In genomic region chr2:230737791-230738226, GRCh38 we compare ENCODE assay signal across 9 cellular contexts. TPM values are rescaled to one million over a fixed set of nuclear protein-coding genes. Genes with fewer than 3 reads are reported as not detected.
DNase-seq lines count a peak whose midpoint lies in the region; ATAC-seq, FAIRE-seq and TF ChIP-seq lines count a peak whose summit lies in the region.
"Had no signal": no experiment of that assay in that cellular context is flagged by ENCODE, and none has a peak within 500 bp of the region (broad histone marks: within the 10 kb centered on the region; RNA-seq: fewer than 3 reads in every experiment).

No MANE protein-coding gene starts in this region.

- H3K9me3 ChIP-seq in SK-N-SH = no peaks in the 10 kb centered on the region
- H3K9me3 ChIP-seq in psoas muscle = no peaks in the 10 kb centered on the region
- H3K9me3 ChIP-seq: heart right ventricle had no signal

- CTCF ChIA-PET in SK-N-SH (lab: Yijun Ruan, JAX) = interaction anchor here (1.3 kb wide), 1 partner anchor 86 kb away, joined by 3 read pairs; no protein-coding TSS in a partner anchor

- no peaks in the 10 kb centered on the region for H3K9me2 ChIP-seq in SK-N-SH

- intact Hi-C loops in left ventricle myocardium superior (cut with micrococcal nuclease) (no loop called here), psoas muscle (cut with DNase I) (no loop called here)

- H3K36me3 ChIP-seq in SK-N-SH (replicated peaks in 1 of 2; ENCODE audit: control insufficient read depth in 1 of 2, insufficient read depth in 2 of 2, low read length in 1 of 2) (peaks cover 5 to 8% of the 10 kb centered on the region in 2 experiments), psoas muscle (ENCODE audit: insufficient read depth in 1 of 2, low read depth in 1 of 2) (no peaks in the 10 kb centered on the region)

- no peak overlapping the region for H2AFZ ChIP-seq in SK-N-SH (ENCODE audit: low read depth)

- TF ChIP-seq POLR2A in H54 (IDR thresholded peaks at IDR 0.05; ENCODE audit: low read depth, low read length) = no peak

- 94% methylated on average over 6 of the region's 6 CpGs for WGBS in SK-N-SH (ENCODE audit: low lambda C conversion rate)
- 56 to 68% (median 57%) methylated on average over 6 of the region's 6 CpGs for WGBS in psoas muscle, 3 donors

- H4K20me1 ChIP-seq in SK-N-SH (ENCODE audit: insufficient read depth) = peaks cover 35% of the 10 kb centered on the region

- H3K4me1 ChIP-seq in SK-N-SH (ENCODE audit: control insufficient read depth in 1 of 2, insufficient read depth in 2 of 2, low read depth in 1 of 2, low read length in 1 of 2) (peaks cover 2 to 5% of the 10 kb centered on the region in 2 experiments; a peak in 3 of 4 replicates), psoas muscle (peaks cover 70% of the 10 kb centered on the region)

- DNase-seq in H54 (ENCODE audit: insufficient read length, low spot score) = no peak
- DNase-seq in SK-N-SH = no peak
- DNase-seq in left ventricle myocardium superior = no peak
- no peak for DNase-seq in psoas muscle
- DNase-seq in activated gamma-delta T cell treated with Interleukin-2 at 50 U/mL for 16 hours = no peak
- no peak for DNase-seq in NCI-H1092 treated with DMSO at 0.1 percent for 48 hours (lab: John Stamatoyannopoulos, UW)
- DNase-seq in NCI-H1417 (lab: John Stamatoyannopoulos, UW) = no peak
- DNase-seq in NCI-H146 treated with DMSO at 0.1 percent for 48 hours (lab: John Stamatoyannopoulos, UW; ENCODE audit: unreplicated experiment) = no peak
- DNase-seq: heart right ventricle had no signal

- peak; percentile 26 for ATAC-seq in left ventricle myocardium superior
- peak in 2 of 4 donors; percentile 18 to 25 for ATAC-seq in psoas muscle

- H3K27ac ChIP-seq in SK-N-SH (ENCODE audit: low read depth in 2 of 2, low read length in 1 of 2) (no peak overlapping the region; a peak in 2 of 4 replicates), psoas muscle (peak overlapping the region; percentile 14)

- TF ChIP-seq CTCF in SK-N-SH (IDR thresholded peaks at IDR 0.05) (no peak), psoas muscle (IDR thresholded peaks at IDR 0.05) (no peak)

- H3K4me3 ChIP-seq in SK-N-SH (ENCODE audit: low read depth in 2 of 2, low read length in 1 of 2) (no peak overlapping the region), psoas muscle (no peak overlapping the region)
- H3K4me3 ChIP-seq: heart right ventricle had no signal

- H3K79me2 ChIP-seq in SK-N-SH (ENCODE audit: insufficient read depth) = peaks cover 92% of the 10 kb centered on the region

- H3F3A ChIP-seq in SK-N-SH (replicated peaks; ENCODE audit: insufficient read depth) = peaks cover 2% of the 10 kb centered on the region

- 0 out of 2 replicates have a peak overlapping the region, but pooled peaks have one; percentile 6 for H3K4me2 ChIP-seq in SK-N-SH

- H3K27me3 ChIP-seq in SK-N-SH (ENCODE audit: insufficient read depth) = no peaks in the 10 kb centered on the region
- no peaks in the 10 kb centered on the region for H3K27me3 ChIP-seq in psoas muscle (ENCODE audit: insufficient read depth in 3 of 3, low read length in 2 of 3)
- H3K27me3 ChIP-seq: heart right ventricle had no signal

- H3K9ac ChIP-seq in SK-N-SH = no peak overlapping the region

- POLR2A ChIA-PET in SK-N-SH (lab: Yijun Ruan, JAX) = no interaction called here

- peak; percentile 6 for FAIRE-seq in H54 (lab: Jason Lieb, UNC)

- TF ChIP-seq RAD21 in SK-N-SH (IDR thresholded peaks at IDR 0.05; ENCODE audit: low read length) = no peak

- no peak for TF ChIP-seq EP300 in SK-N-SH (IDR thresholded peaks at IDR 0.05; ENCODE audit: borderline replicate concordance in 1 of 2, low read depth in 1 of 2, low read length in 1 of 2)

TF ChIP-seq in SK-N-SH, 30 proteins besides CTCF, POLR2A, EP300 and RAD21 (continues in another document):
- TF ChIP-seq YY1 (IDR thresholded peaks at IDR 0.05; ENCODE audit: low read depth) (no peak), SIN3A (IDR thresholded peaks at IDR 0.05; ENCODE audit: borderline replicate concordance, low read depth, low read length) (no peak), EZH2phosphoT487 (IDR thresholded peaks at IDR 0.05; ENCODE audit: borderline replicate concordance, low read depth) (no peak), NFIC (IDR thresholded peaks at IDR 0.05; ENCODE audit: borderline replicate concordance) (no peak), ELF1 (IDR thresholded peaks at IDR 0.05) (no peak), GATA2 (CRISPR knock-in tag; IDR thresholded peaks at IDR 0.05) (no peak), MXI1 (IDR thresholded peaks at IDR 0.05; ENCODE audit: low read depth, low read length) (no peak), USF2 (IDR thresholded peaks at IDR 0.05; ENCODE audit: borderline replicate concordance, low read depth, low read length) (no peak), NRF1 (IDR thresholded peaks at IDR 0.05; ENCODE audit: low read depth, low read length) (no peak), FOSL2 (IDR thresholded peaks at IDR 0.05; ENCODE audit: borderline replicate concordance, low read depth) (no peak), FOXJ3 (CRISPR knock-in tag; IDR thresholded peaks at IDR 0.05) (no peak), RXRA (IDR thresholded peaks at IDR 0.05; ENCODE audit: borderline replicate concordance, low read depth) (no peak), IRF3 (IDR thresholded peaks at IDR 0.05; ENCODE audit: low read depth, low read length) (no peak)
- TF ChIP-seq, protein P1, sequence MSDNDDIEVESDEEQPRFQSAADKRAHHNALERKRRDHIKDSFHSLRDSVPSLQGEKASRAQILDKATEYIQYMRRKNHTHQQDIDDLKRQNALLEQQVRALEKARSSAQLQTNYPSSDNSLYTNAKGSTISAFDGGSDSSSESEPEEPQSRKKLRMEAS (IDR thresholded peaks at IDR 0.05; ENCODE audit: low read depth) = no peak
- TF ChIP-seq, protein P2, sequence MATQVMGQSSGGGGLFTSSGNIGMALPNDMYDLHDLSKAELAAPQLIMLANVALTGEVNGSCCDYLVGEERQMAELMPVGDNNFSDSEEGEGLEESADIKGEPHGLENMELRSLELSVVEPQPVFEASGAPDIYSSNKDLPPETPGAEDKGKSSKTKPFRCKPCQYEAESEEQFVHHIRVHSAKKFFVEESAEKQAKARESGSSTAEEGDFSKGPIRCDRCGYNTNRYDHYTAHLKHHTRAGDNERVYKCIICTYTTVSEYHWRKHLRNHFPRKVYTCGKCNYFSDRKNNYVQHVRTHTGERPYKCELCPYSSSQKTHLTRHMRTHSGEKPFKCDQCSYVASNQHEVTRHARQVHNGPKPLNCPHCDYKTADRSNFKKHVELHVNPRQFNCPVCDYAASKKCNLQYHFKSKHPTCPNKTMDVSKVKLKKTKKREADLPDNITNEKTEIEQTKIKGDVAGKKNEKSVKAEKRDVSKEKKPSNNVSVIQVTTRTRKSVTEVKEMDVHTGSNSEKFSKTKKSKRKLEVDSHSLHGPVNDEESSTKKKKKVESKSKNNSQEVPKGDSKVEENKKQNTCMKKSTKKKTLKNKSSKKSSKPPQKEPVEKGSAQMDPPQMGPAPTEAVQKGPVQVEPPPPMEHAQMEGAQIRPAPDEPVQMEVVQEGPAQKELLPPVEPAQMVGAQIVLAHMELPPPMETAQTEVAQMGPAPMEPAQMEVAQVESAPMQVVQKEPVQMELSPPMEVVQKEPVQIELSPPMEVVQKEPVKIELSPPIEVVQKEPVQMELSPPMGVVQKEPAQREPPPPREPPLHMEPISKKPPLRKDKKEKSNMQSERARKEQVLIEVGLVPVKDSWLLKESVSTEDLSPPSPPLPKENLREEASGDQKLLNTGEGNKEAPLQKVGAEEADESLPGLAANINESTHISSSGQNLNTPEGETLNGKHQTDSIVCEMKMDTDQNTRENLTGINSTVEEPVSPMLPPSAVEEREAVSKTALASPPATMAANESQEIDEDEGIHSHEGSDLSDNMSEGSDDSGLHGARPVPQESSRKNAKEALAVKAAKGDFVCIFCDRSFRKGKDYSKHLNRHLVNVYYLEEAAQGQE (IDR thresholded peaks at IDR 0.05; ENCODE audit: low read depth, low read length) = no peak
- TF ChIP-seq, protein P3, sequence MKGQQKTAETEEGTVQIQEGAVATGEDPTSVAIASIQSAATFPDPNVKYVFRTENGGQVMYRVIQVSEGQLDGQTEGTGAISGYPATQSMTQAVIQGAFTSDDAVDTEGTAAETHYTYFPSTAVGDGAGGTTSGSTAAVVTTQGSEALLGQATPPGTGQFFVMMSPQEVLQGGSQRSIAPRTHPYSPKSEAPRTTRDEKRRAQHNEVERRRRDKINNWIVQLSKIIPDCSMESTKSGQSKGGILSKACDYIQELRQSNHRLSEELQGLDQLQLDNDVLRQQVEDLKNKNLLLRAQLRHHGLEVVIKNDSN (IDR thresholded peaks at IDR 0.05; ENCODE audit: borderline replicate concordance, low read depth) = no peak

RNA-seq across cellular contexts. Expression of gene CAB39, which starts 25.2 kb away (rescaled TPM):
- polyA plus RNA-seq in SK-N-SH (2012; rRNA removed) (15.7 and 18.7 TPM in 2 replicates), psoas muscle (100 to 1,000 TPM in 1 of 3 donors, 10 to 100 TPM in 2; 36.0 to 166 (median 55.3) TPM)
- 24.9 and 27.9 TPM in 2 replicates for polyA plus RNA-seq in SK-N-SH (2012; cell fraction: cytosol; rRNA removed)
- polyA plus RNA-seq in SK-N-SH (2012; cell fraction: nucleus; rRNA removed) = 15.2 and 23.1 TPM in 2 replicates
- total RNA-seq in left ventricle myocardium superior (86.2 TPM), psoas muscle (100 to 1,000 TPM; 107 to 139 (median 128) TPM)
